ENCODE assay signal across 8 cellular contexts in the genomic region with DNA sequence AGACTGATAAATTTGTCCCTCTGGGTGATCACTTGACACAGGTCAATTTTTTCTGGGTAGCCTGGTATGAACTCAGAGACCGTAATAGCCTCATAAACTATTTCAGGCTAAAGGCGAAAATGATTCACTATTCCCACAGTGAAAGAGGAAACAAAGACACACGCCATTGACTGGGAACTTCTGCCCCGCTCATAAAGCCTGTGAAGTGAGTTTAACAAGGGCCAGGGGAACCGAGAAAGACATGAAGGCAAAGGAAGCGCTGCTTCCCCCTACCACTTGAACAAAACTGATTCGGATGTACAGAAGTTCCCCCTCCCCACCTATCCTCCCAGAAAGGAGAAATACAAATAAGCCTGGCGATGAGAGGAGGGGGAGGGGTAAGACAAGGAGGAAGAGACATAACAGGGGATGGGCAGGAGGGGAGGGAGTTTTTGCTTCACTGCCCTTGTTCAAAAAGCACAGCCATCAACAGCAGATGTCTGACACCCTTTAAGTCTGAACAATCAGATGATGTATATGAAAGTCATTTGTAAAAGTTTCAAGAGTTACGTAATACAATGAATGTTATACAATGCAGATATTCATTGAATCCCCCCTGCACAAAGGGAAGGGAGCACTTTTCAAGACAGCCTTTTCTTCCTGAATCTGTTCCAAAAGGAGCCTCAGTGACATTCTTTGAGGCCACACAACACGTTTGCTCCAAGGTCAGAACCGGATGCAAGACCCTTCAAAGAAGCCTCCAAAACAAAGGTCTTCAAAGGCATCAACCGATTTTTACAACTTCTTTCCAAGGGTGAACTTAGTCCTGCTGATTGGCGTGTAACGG. TPM values are rescaled to one million over a fixed set of nuclear protein-coding genes. Genes with fewer than 3 reads are reported as not detected.
DNase-seq lines count a peak whose midpoint lies in the region; ATAC-seq and TF ChIP-seq lines count a peak whose summit lies in the region.
"Had no signal": no experiment of that assay in that cellular context is flagged by ENCODE, and none has a peak within 500 bp of the region (broad histone marks: within the 10 kb centered on the region; RNA-seq: fewer than 3 reads in every experiment).

No MANE protein-coding gene starts in this region.

- H3K36me3 ChIP-seq in HUES6 (ENCODE audit: control insufficient read depth, insufficient read depth, low read length), result no peaks in the 10 kb centered on the region
- H3K36me3 ChIP-seq in stomach, result no peaks in the 10 kb centered on the region

- no peak for TF ChIP-seq POLR2A in stomach (IDR thresholded peaks at IDR 0.05)

- H3K9me3 ChIP-seq in HUES6 (ENCODE audit: control insufficient read depth, insufficient read depth, low read depth, low read length) (no peaks in the 10 kb centered on the region), stomach (no peaks in the 10 kb centered on the region)
- H3K9me3 ChIP-seq: body of pancreas had no signal

- H3K4me1 Mint-ChIP-seq in activated CD4-positive, alpha-beta T cell treated with anti-CD3 and anti-CD28 coated beads, Interleukin-2, amount 10 ng/mL, durations not matched to agents 7 days and 5 days, result peaks cover 11% of the 10 kb centered on the region

- no peak for TF ChIP-seq EP300 in stomach (IDR thresholded peaks at IDR 0.05)

- WGBS in stomach, 5 donors, result 23 to 36% (median 30%) methylated on average over 14 of the region's 14 CpGs

- H3K4me3 ChIP-seq in HUES6 (ENCODE audit: low read depth, low read length), result peak overlapping the region; percentile 61
- H3K4me3 ChIP-seq in astrocyte of the cerebellum (ENCODE audit: low read depth, low read length), result peak overlapping the region; percentile 49
- H3K4me3 ChIP-seq in stomach, result peak overlapping the region; percentile 49 to 63 (median 54)
- H3K4me3 ChIP-seq: body of pancreas had no signal

- POLR2A ChIA-PET in activated CD4-positive, alpha-beta T cell treated with anti-CD3 and anti-CD28 coated beads, Interleukin-2, amount 10 ng/mL, durations not matched to agents 7 days and 5 days (lab: Charles Lee), result no interaction called here

- H3K4me3 Mint-ChIP-seq in activated CD4-positive, alpha-beta T cell treated with anti-CD3 and anti-CD28 coated beads, Interleukin-2, amount 10 ng/mL, durations not matched to agents 7 days and 5 days, result no peak overlapping the region

- H3K27me3 Mint-ChIP-seq in activated CD4-positive, alpha-beta T cell treated with anti-CD3 and anti-CD28 coated beads, Interleukin-2, amount 10 ng/mL, durations not matched to agents 7 days and 5 days, result peaks cover 48% of the 10 kb centered on the region

- intact Hi-C loops in stomach (cut with DNase I; ENCODE audit: low total_unique reads), result no loop called here

- H3K27ac Mint-ChIP-seq in activated CD4-positive, alpha-beta T cell treated with anti-CD3 and anti-CD28 coated beads, Interleukin-2, amount 10 ng/mL, durations not matched to agents 7 days and 5 days, result no peak overlapping the region

- in situ Hi-C loops in GM13976 (cut with MboI; ENCODE audit: low sequenced_read_pairs, unreplicated experiment), result no loop called here
- in situ Hi-C loops in astrocyte of the cerebellum (cut with HindIII; ENCODE audit: low sequenced_read_pairs), result no loop called here

- H3K27ac ChIP-seq in HUES6 (ENCODE audit: low read depth, low read length) (no peak overlapping the region), stomach (no peak overlapping the region)
- H3K27ac ChIP-seq: body of pancreas had no signal

- CTCF ChIA-PET in activated CD4-positive, alpha-beta T cell treated with anti-CD3 and anti-CD28 coated beads, Interleukin-2, amount 10 ng/mL, durations not matched to agents 7 days and 5 days (lab: Charles Lee), result interaction anchor here (0.5 kb wide), 1 partner anchor 294 kb away, joined by 3 read pairs; no protein-coding TSS in a partner anchor

- peaks cover 12% of the 10 kb centered on the region for H3K4me1 ChIP-seq in HUES6 (ENCODE audit: control insufficient read depth, insufficient read depth, low read length)
- H3K4me1 ChIP-seq in stomach, result peaks cover 5 to 24% (median 13%) of the 10 kb centered on the region in 4 donors

- peak; percentile 75 for ATAC-seq in GM21576 (IDR thresholded peaks at IDR 0.05; ENCODE audit: unreplicated experiment)

- TF ChIP-seq CTCF in GM13976 (IDR thresholded peaks at IDR 0.05; ENCODE audit: borderline replicate concordance, control extremely low read depth, extremely low read depth, insufficient read depth, missing control alignments) (no peak), astrocyte of the cerebellum (IDR thresholded peaks at IDR 0.05; ENCODE audit: low read depth, low read length, missing control alignments) (no peak), stomach (IDR thresholded peaks at IDR 0.05) (no peak)

- peak; percentile 65 for DNase-seq in GM13976 (ENCODE audit: low spot score)
- no peak for DNase-seq in astrocyte of the cerebellum (ENCODE audit: low read depth)
- DNase-seq in left kidney (ENCODE audit: low read depth, low spot score), result peak; percentile 67
- no peak for DNase-seq in stomach
- DNase-seq in activated CD4-positive, alpha-beta T cell treated with anti-CD3 and anti-CD28 coated beads, Interleukin-2, amount 10 ng/mL, durations not matched to agents 7 days and 5 days, result no peak

- peaks cover 41% of the 10 kb centered on the region for H3K27me3 ChIP-seq in HUES6 (ENCODE audit: control insufficient read depth, insufficient read depth, low read length)
- peaks cover 0 to 28% (median 13%) of the 10 kb centered on the region in 3 donors for H3K27me3 ChIP-seq in stomach
- H3K27me3 ChIP-seq: body of pancreas had no signal

- H3K9me3 Mint-ChIP-seq in activated CD4-positive, alpha-beta T cell treated with anti-CD3 and anti-CD28 coated beads, Interleukin-2, amount 10 ng/mL, durations not matched to agents 7 days and 5 days, result no peaks in the 10 kb centered on the region

- H3K36me3 Mint-ChIP-seq in activated CD4-positive, alpha-beta T cell treated with anti-CD3 and anti-CD28 coated beads, Interleukin-2, amount 10 ng/mL, durations not matched to agents 7 days and 5 days (ENCODE audit: low read depth), result no peaks in the 10 kb centered on the region

- H3K9ac ChIP-seq in HUES6 (ENCODE audit: low read length), result no peak overlapping the region

RNA-seq across cellular contexts. Expression of a gene that starts 0.7 kb away (rescaled TPM):
- total RNA-seq in stomach, result 1 to 10 TPM in 2 of 5 donors, not detected in 3; 1.0 to 1.5 TPM
- polyA plus RNA-seq in stomach, result under 1 TPM in 1 of 3 donors, not detected in 2; 0.25 TPM
- not detected for total RNA-seq in activated CD4-positive, alpha-beta T cell treated with anti-CD3 and anti-CD28 coated beads, Interleukin-2, amount 10 ng/mL, durations not matched to agents 7 days and 5 days

Comparison
In these comparisons a context has a peak if more than half of its experiments do, and no peak if none do; other contexts are left out.
1. DNase-seq: peak in GM13976 (single experiment) and left kidney (single experiment); none in astrocyte of the cerebellum (single experiment), stomach (single experiment) and activated CD4-positive, alpha-beta T cell treated with anti-CD3 and anti-CD28 coated beads, Interleukin-2, amount 10 ng/mL, durations not matched to agents 7 days and 5 days (single experiment).
2. Peak in every context shown above with its lines, with median percentiles within 50 percentile points of each other: H3K4me3 ChIP-seq.